1 cellular context compared by ENCODE assay signal in the genomic region with DNA sequence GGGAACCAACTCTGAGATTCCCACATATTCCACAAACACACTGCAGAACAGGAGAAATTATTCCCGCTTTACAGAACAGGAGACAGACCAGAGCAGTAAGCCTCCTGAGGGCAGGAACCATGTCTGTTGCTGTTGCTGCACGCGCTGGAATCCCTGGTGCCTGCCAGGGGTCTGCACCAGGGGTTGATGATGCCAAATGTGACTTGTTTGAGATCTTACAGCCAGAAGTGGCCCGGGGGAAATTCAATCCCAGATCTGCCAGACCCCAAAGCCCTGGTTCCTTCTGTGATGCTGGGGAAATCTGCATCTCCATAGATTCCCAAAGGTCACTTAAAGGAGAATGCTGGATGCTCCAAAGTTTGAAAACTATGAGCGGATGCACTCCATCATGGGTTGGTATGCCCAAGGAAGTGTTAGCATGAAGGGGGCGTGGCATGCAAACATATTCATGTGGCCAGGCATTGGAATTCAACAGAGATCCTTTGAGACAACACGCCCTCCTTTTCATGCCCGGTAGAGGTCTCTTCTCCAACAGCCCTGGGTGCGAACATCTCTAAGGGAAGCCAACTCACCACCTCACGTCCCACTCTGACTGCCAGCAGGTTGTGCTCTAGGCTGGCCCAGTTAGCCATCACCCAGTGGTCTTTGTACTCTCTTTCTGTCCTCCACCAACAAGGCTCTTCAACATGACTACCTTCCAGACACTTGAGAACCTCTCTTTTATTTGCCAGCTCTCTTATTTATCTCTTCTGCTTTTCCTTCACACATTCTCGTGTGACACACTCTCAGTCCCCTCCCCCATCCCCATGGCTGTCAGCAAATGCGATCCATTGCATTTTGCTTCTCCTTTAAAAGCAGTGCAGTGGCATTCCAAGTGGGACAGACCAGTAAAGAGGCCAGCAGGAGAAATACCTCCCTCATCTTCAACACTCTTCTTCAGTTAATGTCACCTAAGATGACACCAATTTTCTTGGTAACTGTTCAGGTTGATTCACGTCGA.
TF ChIP-seq lines count a peak whose summit lies in the region.

No MANE protein-coding gene starts in this region.

TF ChIP-seq in endothelial cell of umbilical vein, 7 proteins besides CTCF, POLR2A, EP300 and RAD21 (continued from another document):
- TF ChIP-seq POLR2AphosphoS5 (IDR thresholded peaks at IDR 0.05; ENCODE audit: insufficient read depth, low read depth, low read length): no peak
